Comparison of ENCODE assay signal across 12 cellular contexts in the genomic region with DNA sequence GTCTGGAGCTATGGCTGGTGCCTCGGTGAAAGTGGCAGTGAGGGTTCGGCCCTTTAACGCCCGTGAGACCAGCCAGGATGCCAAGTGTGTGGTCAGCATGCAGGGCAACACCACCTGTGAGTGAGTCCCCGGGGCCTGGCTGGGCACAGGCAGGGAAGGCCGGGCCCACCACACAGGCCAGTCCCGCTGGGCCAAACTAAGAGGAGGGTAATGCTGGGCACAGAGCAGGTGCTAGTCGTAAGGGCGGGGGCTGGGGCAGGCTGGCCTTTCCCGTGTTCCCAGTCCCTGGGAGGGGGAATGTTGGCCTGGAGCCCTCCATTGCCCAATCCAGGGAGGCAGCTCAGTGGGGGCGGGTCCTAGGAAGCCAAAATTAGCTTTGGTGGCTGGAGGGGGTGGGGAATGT. TPM values are rescaled to one million over a fixed set of nuclear protein-coding genes. Genes with fewer than 3 reads are reported as not detected.
A peak's percentile ranks its signal among the peaks of the same experiment; 100 is the strongest.
DNase-seq lines count a peak whose midpoint lies in the region; ATAC-seq and TF ChIP-seq lines count a peak whose summit lies in the region.
"Had no signal": no experiment of that assay in that cellular context is flagged by ENCODE, and none has a peak within 500 bp of the region (broad histone marks: within the 10 kb centered on the region; RNA-seq: fewer than 3 reads in every experiment).

No MANE protein-coding gene starts in this region.

- H3K9me3 ChIP-seq in SJSA1 (replicated peaks) (no peaks in the 10 kb centered on the region), heart left ventricle (no peaks in the 10 kb centered on the region)

- TF ChIP-seq CTCF in AG04449 (IDR thresholded peaks at IDR 0.05; ENCODE audit: insufficient read depth, low read length, missing control alignments) (no peak), heart left ventricle (IDR thresholded peaks at IDR 0.05) (no peak), osteocyte (IDR thresholded peaks at IDR 0.05) (no peak), GM13977 (IDR thresholded peaks at IDR 0.05; ENCODE audit: extremely low read depth, insufficient read depth, missing control alignments) (no peak)

- H3K27me3 Mint-ChIP-seq in osteocyte (ENCODE audit: unreplicated experiment): no peaks in the 10 kb centered on the region

- CTCF ChIA-PET in AG04449 (lab: Yijun Ruan, JAX): interaction anchor here (1.1 to 1.5 kb wide), 3 partner anchors 12 to 30 kb away, joined by 3 to 8 read pairs (median 4); partner anchors contain the start of gene CAMTA2

- in situ Hi-C loops in GM13977 (cut with MboI; ENCODE audit: low pct_unique_long_range_greater_than_20kb, low sequenced_read_pairs, unreplicated experiment): no loop called here

- H3K27me3 ChIP-seq in SJSA1 (replicated peaks) (no peaks in the 10 kb centered on the region), heart left ventricle (no peaks in the 10 kb centered on the region)

- H3K27ac ChIP-seq in SJSA1 (no peak overlapping the region), heart left ventricle (peak overlapping the region; percentile 92 to 99 (median 95))

- intact Hi-C loops in heart left ventricle (cut with DNase I): no loop called here

- DNase-seq in AG04449 (ENCODE audit: low read depth, low spot score) (no peak), SJSA1 (ENCODE audit: low read depth in 1 of 2, low spot score in 2 of 2) (no peak), heart left ventricle (peak; percentile 87 to 96 (median 90)), osteocyte (ENCODE audit: extremely low spot score, unreplicated experiment) (no peak), MV-4-11 (lab: John Stamatoyannopoulos, UW) (no peak), GM13977 (ENCODE audit: low spot score) (no peak)
- DNase-seq: activated naive CD4-positive, alpha-beta T cell; CD4-positive, CD25-positive, alpha-beta regulatory T cell; NCI-H1105 treated with DMSO at 0.1 percent for 48 hours; stimulated activated CD4-positive, alpha-beta T cell treated with anti-CD3 and anti-CD28 coated beads, Interleukin-2, amount 100 ng/mL, for 48 hours had no signal

- H3K27ac Mint-ChIP-seq in osteocyte (ENCODE audit: unreplicated experiment): peak overlapping the region; percentile 34

- WGBS in heart left ventricle, 4 donors: 31 to 55% (median 49%) methylated on average over 9 to 11 of the region's 11 CpGs

- peaks cover 23% of the 10 kb centered on the region for H3K4me1 Mint-ChIP-seq in osteocyte (ENCODE audit: unreplicated experiment)

- H3K36me3 ChIP-seq in SJSA1: peaks cover 72% of the 10 kb centered on the region
- H3K36me3 ChIP-seq in heart left ventricle: peaks cover under 1 to 46% (median 44%) of the 10 kb centered on the region in 9 donors

- H3K4me3 ChIP-seq in AG04449 (ENCODE audit: low read depth, low read length) (peak overlapping the region; percentile 12; the same call in 1 of the 2 replicates), SJSA1 (peak overlapping the region; percentile 74; the same call in 1 of the 2 replicates), heart left ventricle (peak overlapping the region; percentile 21 to 100 (median 90))

- peak overlapping the region; percentile 88 for H3K4me3 Mint-ChIP-seq in osteocyte (ENCODE audit: unreplicated experiment)

- peaks cover 36% of the 10 kb centered on the region for H3K36me3 Mint-ChIP-seq in osteocyte (ENCODE audit: unreplicated experiment)

- TF ChIP-seq POLR2A in heart left ventricle (IDR thresholded peaks at IDR 0.05): peak in 1 of 2 donors; percentile 56

- no peaks in the 10 kb centered on the region for H3K9me3 Mint-ChIP-seq in osteocyte (ENCODE audit: unreplicated experiment)
- H3K9me3 Mint-ChIP-seq: CD4-positive, CD25-positive, alpha-beta regulatory T cell had no signal

- H3K4me1 ChIP-seq in SJSA1 (replicated peaks) (peaks cover 16% of the 10 kb centered on the region), heart left ventricle (peaks cover 0 to 41% (median 31%) of the 10 kb centered on the region in 12 donors)

- ATAC-seq in heart left ventricle: peak; percentile 75 to 82 (median 78)
- no peak for ATAC-seq in HG03457 (IDR thresholded peaks at IDR 0.05; ENCODE audit: unreplicated experiment)
- no peak for ATAC-seq in GM21447 (IDR thresholded peaks at IDR 0.05; ENCODE audit: unreplicated experiment)

- POLR2A ChIA-PET in AG04449 (lab: Yijun Ruan, JAX): interaction anchor here (0.6 to 0.7 kb wide), 3 partner anchors 20 to 91 kb away, joined by 3 to 7 read pairs (median 3); partner anchors contain the start of gene RNF167

RNA-seq across cellular contexts. Expression of gene KIF1C, which starts 2.5 kb away (rescaled TPM):
- 72.3 and 102 TPM in 2 replicates for total RNA-seq in SJSA1 (2014; rRNA removed; shearing (Covaris generic))
- total RNA-seq in heart left ventricle (100 to 1,000 TPM; 335 to 868 (median 539) TPM), osteocyte (123 and 127 TPM in 2 replicates)
- polyA plus RNA-seq in heart left ventricle: 100 to 1,000 TPM; 210 to 384 TPM

RNA-seq across cellular contexts. Expression of gene INCA1, which starts 2.9 kb away (rescaled TPM):
- 1.1 and 2.7 TPM in 2 replicates for total RNA-seq in SJSA1 (2014; rRNA removed; shearing (Covaris generic))
- 1 to 10 TPM in 8 of 9 donors, under 1 TPM in 1; 0.75 to 4.0 (median 2.7) TPM for total RNA-seq in heart left ventricle
- 1 to 10 TPM in 1 of 2 donors, under 1 TPM in 1; 0.64 to 5.1 TPM for polyA plus RNA-seq in heart left ventricle
- 0.89 and 1.8 TPM in 2 replicates for total RNA-seq in osteocyte
- total RNA-seq: CD4-positive, CD25-positive, alpha-beta regulatory T cell had no signal

RNA-seq across cellular contexts. Expression of gene CAMTA2, which starts 12.8 kb away (rescaled TPM):
- 6.3 and 19.7 TPM in 2 replicates for total RNA-seq in SJSA1 (2014; rRNA removed; shearing (Covaris generic))
- total RNA-seq in heart left ventricle: 100 to 1,000 TPM in 1 of 9 donors, 10 to 100 TPM in 8; 25.2 to 108 (median 32.4) TPM
- polyA plus RNA-seq in heart left ventricle: 10 to 100 TPM; 41.7 to 59.4 TPM
- total RNA-seq in osteocyte: 69.4 and 83.5 TPM in 2 replicates

RNA-seq across cellular contexts. Expression of gene SPAG7, which starts 32.6 kb away (rescaled TPM):
- 63.5 and 71.4 TPM in 2 replicates for total RNA-seq in SJSA1 (2014; rRNA removed; shearing (Covaris generic))
- total RNA-seq in heart left ventricle: 100 to 1,000 TPM in 6 of 9 donors, 10 to 100 TPM in 3; 88.7 to 149 (median 125) TPM
- 100 to 1,000 TPM; 118 to 192 TPM for polyA plus RNA-seq in heart left ventricle
- 90.8 and 92.9 TPM in 2 replicates for total RNA-seq in osteocyte

RNA-seq across cellular contexts. Expression of gene SLC52A1, which starts 35.0 kb away (rescaled TPM):
- total RNA-seq in SJSA1 (2014; rRNA removed; shearing (Covaris generic)): not detected in 2 replicates
- under 1 TPM in 1 of 9 donors, not detected in 8; 0.12 TPM for total RNA-seq in heart left ventricle
- polyA plus RNA-seq in heart left ventricle: not detected
- not detected in 2 replicates for total RNA-seq in osteocyte

Comparison
In these comparisons a context has a peak if more than half of its experiments do, and no peak if none do; other contexts are left out.
1. DNase-seq: peak in heart left ventricle (5 of 5); none in AG04449 (single experiment), SJSA1 (0 of 2), osteocyte (single experiment), MV-4-11 (single experiment) and GM13977 (single experiment).
2. H3K4me3 ChIP-seq: peak in every context shown above with its lines; median percentile 90 in heart left ventricle; 74 in SJSA1; 12 in AG04449.
3. ATAC-seq: peak in heart left ventricle (4 of 4); none in HG03457 (single experiment) and GM21447 (single experiment).